ENCODE assay signal across 8 cellular contexts in genomic region chr20:50366270-50367103, GRCh38.
DNase-seq lines count a peak whose midpoint lies in the region; ATAC-seq and TF ChIP-seq lines count a peak whose summit lies in the region.

No MANE protein-coding gene starts in this region.

- intact Hi-C loops in esophagus muscularis mucosa (cut with DNase I), result no loop called here

- peak overlapping the region in 1 of 10 experiments; percentile 12; a peak in 2 of 20 replicates for H3K4me3 ChIP-seq in BLaER1 treated with 17β-estradiol and CSF1 and Interleukin-3, amounts not matched to agents 10 nM and 100 nM
- H3K4me3 ChIP-seq in MG63 (peak overlapping the region; percentile 17; the same call in 1 of the 2 replicates), esophagus muscularis mucosa (no peak overlapping the region)

- H3K36me3 ChIP-seq in BLaER1 treated with 17β-estradiol and CSF1 and Interleukin-3, amounts not matched to agents 10 nM and 100 nM, result no peaks in the 10 kb centered on the region
- no peaks in the 10 kb centered on the region for H3K36me3 ChIP-seq in MG63
- H3K36me3 ChIP-seq in esophagus muscularis mucosa, result no peaks in the 10 kb centered on the region

- H3K4me2 ChIP-seq in BLaER1 treated with 17β-estradiol and CSF1 and Interleukin-3, amounts not matched to agents 10 nM and 100 nM, result peak overlapping the region; percentile 63 to 84 (median 77)

- peak overlapping the region in 9 of 11 experiments; percentile 29 to 72 (median 53); a peak in 13 of 22 replicates for H3K9ac ChIP-seq in BLaER1 treated with 17β-estradiol and CSF1 and Interleukin-3, amounts not matched to agents 10 nM and 100 nM

- no peaks in the 10 kb centered on the region for H4K20me1 ChIP-seq in BLaER1 treated with 17β-estradiol and CSF1 and Interleukin-3, amounts not matched to agents 10 nM and 100 nM

- H3K4me1 ChIP-seq in BLaER1 treated with 17β-estradiol and CSF1 and Interleukin-3, amounts not matched to agents 10 nM and 100 nM, result peaks cover 42 to 83% (median 79%) of the 10 kb centered on the region in 10 experiments
- H3K4me1 ChIP-seq in esophagus muscularis mucosa, result peaks cover 0 to 8% (median 6%) of the 10 kb centered on the region in 4 donors

- TF ChIP-seq CTCF in esophagus muscularis mucosa (IDR thresholded peaks at IDR 0.05), result no peak

- DNase-seq in MG63, result peak; percentile 66
- DNase-seq in SHP77 treated with DMSO at 0.1 percent for 48 hours (lab: John Stamatoyannopoulos, UW), result peak; percentile 79
- peak; percentile 22 for DNase-seq in epithelial cell of prostate (ENCODE audit: low read depth, low spot score)
- DNase-seq in renal cortical epithelial cell (ENCODE audit: low read depth), result peak; percentile 92
- no peak for DNase-seq in esophagus muscularis mucosa (ENCODE audit: extremely low spot score)

- no peak for TF ChIP-seq EP300 in esophagus muscularis mucosa (IDR thresholded peaks at IDR 0.05)

- no peak for TF ChIP-seq POLR2A in esophagus muscularis mucosa (IDR thresholded peaks at IDR 0.05; ENCODE audit: low read depth)

- H3K27ac ChIP-seq in BLaER1 treated with 17β-estradiol and CSF1 and Interleukin-3, amounts not matched to agents 10 nM and 100 nM, result peak overlapping the region in 9 of 11 experiments; percentile 43 to 87 (median 74); a peak in 18 of 22 replicates
- H3K27ac ChIP-seq in epithelial cell of prostate (no peak overlapping the region), esophagus muscularis mucosa (replicated peaks in 1 of 4) (no peak overlapping the region)

- WGBS in esophagus muscularis mucosa, result 45% methylated on average over 7 of the region's 7 CpGs

- ATAC-seq in GM18520 (IDR thresholded peaks at IDR 0.05; ENCODE audit: unreplicated experiment) (no peak), GM18858 (IDR thresholded peaks at IDR 0.05; ENCODE audit: unreplicated experiment) (no peak)

- no peaks in the 10 kb centered on the region for H3K27me3 ChIP-seq in BLaER1 treated with 17β-estradiol and CSF1 and Interleukin-3, amounts not matched to agents 10 nM and 100 nM
- no peaks in the 10 kb centered on the region for H3K27me3 ChIP-seq in MG63
- no peaks in the 10 kb centered on the region for H3K27me3 ChIP-seq in esophagus muscularis mucosa

- peaks cover 0 to 5% (median 0%) of the 10 kb centered on the region in 11 experiments; a peak in 1 of 22 replicates for H3K9me3 ChIP-seq in BLaER1 treated with 17β-estradiol and CSF1 and Interleukin-3, amounts not matched to agents 10 nM and 100 nM (replicated peaks in 1 of 11)
- H3K9me3 ChIP-seq in MG63, result no peaks in the 10 kb centered on the region
- no peaks in the 10 kb centered on the region for H3K9me3 ChIP-seq in esophagus muscularis mucosa

Comparison
In these comparisons a context has a peak if more than half of its experiments do, and no peak if none do; other contexts are left out.
1. H3K27ac ChIP-seq: peak in BLaER1 treated with 17β-estradiol and CSF1 and Interleukin-3, amounts not matched to agents 10 nM and 100 nM (9 of 11); none in epithelial cell of prostate (single experiment) and esophagus muscularis mucosa (0 of 4).